15 cellular contexts compared by ENCODE assay signal in genomic region chr3:44348993-44349392, GRCh38. TPM values are rescaled to one million over a fixed set of nuclear protein-coding genes. Genes with fewer than 3 reads are reported as not detected.
DNase-seq lines count a peak whose midpoint lies in the region; ATAC-seq and TF ChIP-seq lines count a peak whose summit lies in the region.
"Had no signal": no experiment of that assay in that cellular context is flagged by ENCODE, and none has a peak within 500 bp of the region (broad histone marks: within the 10 kb centered on the region; RNA-seq: fewer than 3 reads in every experiment).

No MANE protein-coding gene starts in this region.

- peaks cover 0 to 11% (median 3%) of the 10 kb centered on the region in 4 donors for H3K4me1 Mint-ChIP-seq in CD4-positive, CD25-positive, alpha-beta regulatory T cell
- peaks cover 10% of the 10 kb centered on the region for H3K4me1 Mint-ChIP-seq in activated T-helper 17 cell treated with anti-CD3 and anti-CD28 coated beads, Interleukin-2, amount 50 U/mL, for 72 hours
- H3K4me1 Mint-ChIP-seq in type B pancreatic cell (ENCODE audit: unreplicated experiment), result no peaks in the 10 kb centered on the region
- H3K4me1 Mint-ChIP-seq in activated naive CD8-positive, alpha-beta T cell treated with anti-CD3 and anti-CD28 coated beads for 36 hours, result peaks cover 3% of the 10 kb centered on the region

- H3K27ac ChIP-seq in CD4-positive, CD25-positive, alpha-beta regulatory T cell (ENCODE audit: insufficient read depth, low read length, poor library complexity, severe bottlenecking), result no peak overlapping the region
- H3K27ac ChIP-seq in A673 (ENCODE audit: low read depth, low read length, poor library complexity, severe bottlenecking) (no peak overlapping the region), PC-9 (no peak overlapping the region)
- H3K27ac ChIP-seq: C4-2B, GM23248 had no signal

- H3K36me3 Mint-ChIP-seq in CD4-positive, CD25-positive, alpha-beta regulatory T cell, result peaks cover 7% of the 10 kb centered on the region
- H3K36me3 Mint-ChIP-seq in activated T-helper 17 cell treated with anti-CD3 and anti-CD28 coated beads, Interleukin-2, amount 50 U/mL, for 72 hours (ENCODE audit: low read depth), result no peaks in the 10 kb centered on the region
- peaks cover 16% of the 10 kb centered on the region for H3K36me3 Mint-ChIP-seq in type B pancreatic cell
- H3K36me3 Mint-ChIP-seq in activated naive CD8-positive, alpha-beta T cell treated with anti-CD3 and anti-CD28 coated beads for 36 hours, result peaks cover 12% of the 10 kb centered on the region

- CTCF ChIA-PET in A673 (lab: Charles Lee), result no interaction called here
- CTCF ChIA-PET in PC-9 (lab: Charles Lee), result no interaction called here

- BruUV-seq in A673 (replicated peaks; lab: Mats Ljungman, UMichigan) (no TSS peak), PC-9 (replicated peaks; lab: Mats Ljungman, UMichigan) (no TSS peak)

- H4K20me1 ChIP-seq in PC-9 (ENCODE audit: insufficient read depth), result no peaks in the 10 kb centered on the region

- POLR2A ChIA-PET in A673 (lab: Charles Lee; ENCODE audit: low non-redundant PET) (no interaction called here), PC-9 (lab: Charles Lee; ENCODE audit: unreplicated experiment) (no interaction called here)

- H3K9me2 ChIP-seq in PC-9 (ENCODE audit: insufficient read depth), result no peaks in the 10 kb centered on the region

- ATAC-seq in CD4-positive, CD25-positive, alpha-beta regulatory T cell (ENCODE audit: low read depth in 2 of 2), result no peak
- ATAC-seq in activated T-helper 17 cell treated with anti-CD3 and anti-CD28 coated beads, Interleukin-2, amount 50 U/mL, for 72 hours (replicated peaks), result no peak
- ATAC-seq: GM12878, HCT116, HepG2 had no signal

- intact Hi-C loops in A673 (cut with micrococcal nuclease; ENCODE audit: unreplicated experiment), result no loop called here
- intact Hi-C loops in PC-9 (cut with micrococcal nuclease; ENCODE audit: unreplicated experiment), result no loop called here

- no peaks in the 10 kb centered on the region for H3K27me3 ChIP-seq in CD4-positive, CD25-positive, alpha-beta regulatory T cell (ENCODE audit: control insufficient read depth, insufficient read depth, low read length)
- H3K27me3 ChIP-seq in A673 (replicated peaks; ENCODE audit: insufficient read depth, low read depth, low read length, poor library complexity) (no peaks in the 10 kb centered on the region), PC-9 (ENCODE audit: insufficient read depth, low read depth) (no peaks in the 10 kb centered on the region)
- H3K27me3 ChIP-seq: BE2C had no signal

- no peak overlapping the region for H3K4me2 ChIP-seq in PC-9

- no peak overlapping the region for H2AFZ ChIP-seq in PC-9
- H2AFZ ChIP-seq: GM23248 had no signal

- peak overlapping the region in 1 of 4 donors; percentile 34 for H3K4me3 Mint-ChIP-seq in CD4-positive, CD25-positive, alpha-beta regulatory T cell
- H3K4me3 Mint-ChIP-seq in activated T-helper 17 cell treated with anti-CD3 and anti-CD28 coated beads, Interleukin-2, amount 50 U/mL, for 72 hours, result no peak overlapping the region
- H3K4me3 Mint-ChIP-seq in type B pancreatic cell, result no peak overlapping the region
- no peak overlapping the region for H3K4me3 Mint-ChIP-seq in activated naive CD8-positive, alpha-beta T cell treated with anti-CD3 and anti-CD28 coated beads for 36 hours
- H3K4me3 Mint-ChIP-seq: CD8-positive, alpha-beta memory T cell had no signal

- no peaks in the 10 kb centered on the region for H3K79me2 ChIP-seq in PC-9 (ENCODE audit: low read depth)

- H3K4me3 ChIP-seq in CD4-positive, CD25-positive, alpha-beta regulatory T cell (ENCODE audit: low read depth, low read length), result no peak overlapping the region
- no peak overlapping the region for H3K4me3 ChIP-seq in fibroblast of the aortic adventitia (ENCODE audit: low read depth, low read length)
- no peak overlapping the region for H3K4me3 ChIP-seq in A673 (ENCODE audit: low read depth, low read length, poor library complexity, severe bottlenecking)
- no peak overlapping the region for H3K4me3 ChIP-seq in PC-9
- H3K4me3 ChIP-seq: GM12878, GM23248 had no signal

- no peaks in the 10 kb centered on the region for H3K4me1 ChIP-seq in CD4-positive, CD25-positive, alpha-beta regulatory T cell (ENCODE audit: control insufficient read depth, insufficient read depth, low read length, poor library complexity, severe bottlenecking)
- no peaks in the 10 kb centered on the region for H3K4me1 ChIP-seq in A673 (ENCODE audit: insufficient read depth, low read length, poor library complexity, severe bottlenecking)
- no peaks in the 10 kb centered on the region for H3K4me1 ChIP-seq in PC-9 (replicated peaks; ENCODE audit: insufficient read depth)
- H3K4me1 ChIP-seq: BE2C had no signal

- no peaks in the 10 kb centered on the region for H3K9me3 ChIP-seq in CD4-positive, CD25-positive, alpha-beta regulatory T cell (ENCODE audit: control insufficient read depth in 2 of 2, low read length in 2 of 2)
- H3K9me3 ChIP-seq in A673 (ENCODE audit: low read depth, low read length, poor library complexity, severe bottlenecking), result no peaks in the 10 kb centered on the region
- no peaks in the 10 kb centered on the region for H3K9me3 ChIP-seq in PC-9 (ENCODE audit: insufficient read depth, low read depth)
- H3K9me3 ChIP-seq: BE2C had no signal

- peak overlapping the region in 2 of 3 donors; percentile 6 to 18 for H3K27ac Mint-ChIP-seq in CD4-positive, CD25-positive, alpha-beta regulatory T cell
- H3K27ac Mint-ChIP-seq in activated T-helper 17 cell treated with anti-CD3 and anti-CD28 coated beads, Interleukin-2, amount 50 U/mL, for 72 hours, result peak overlapping the region; percentile 42
- H3K27ac Mint-ChIP-seq in type B pancreatic cell, result peak overlapping the region; percentile 19
- H3K27ac Mint-ChIP-seq in activated naive CD8-positive, alpha-beta T cell treated with anti-CD3 and anti-CD28 coated beads for 36 hours, result no peak overlapping the region

- TF ChIP-seq CTCF in fibroblast of the aortic adventitia (IDR thresholded peaks at IDR 0.05; ENCODE audit: insufficient read depth, low read length) (no peak), type B pancreatic cell (conservative IDR thresholded peaks at IDR 0.05) (no peak), A673 (conservative IDR thresholded peaks at IDR 0.05; ENCODE audit: low read depth, low read length) (no peak), PC-9 (conservative IDR thresholded peaks at IDR 0.05) (no peak)

- H3K27me3 Mint-ChIP-seq in CD4-positive, CD25-positive, alpha-beta regulatory T cell, result no peaks in the 10 kb centered on the region
- no peaks in the 10 kb centered on the region for H3K27me3 Mint-ChIP-seq in activated T-helper 17 cell treated with anti-CD3 and anti-CD28 coated beads, Interleukin-2, amount 50 U/mL, for 72 hours
- no peaks in the 10 kb centered on the region for H3K27me3 Mint-ChIP-seq in type B pancreatic cell
- no peaks in the 10 kb centered on the region for H3K27me3 Mint-ChIP-seq in activated naive CD8-positive, alpha-beta T cell treated with anti-CD3 and anti-CD28 coated beads for 36 hours
- H3K27me3 Mint-ChIP-seq: CD8-positive, alpha-beta memory T cell had no signal

- DNase-seq in CD4-positive, CD25-positive, alpha-beta regulatory T cell, result no peak
- DNase-seq in fibroblast of the aortic adventitia (ENCODE audit: low read depth) (peak; percentile 16), type B pancreatic cell (ENCODE audit: extremely low spot score, unreplicated experiment) (no peak), A673 (ENCODE audit: low spot score) (no peak), PC-9 (no peak)
- no peak for DNase-seq in activated naive CD8-positive, alpha-beta T cell treated with anti-CD3 and anti-CD28 coated beads for 36 hours
- DNase-seq: BE2C; CD8-positive, alpha-beta memory T cell; DMS53; GM23248 had no signal

- H3F3A ChIP-seq in PC-9 (ENCODE audit: insufficient read depth, low read depth), result no peaks in the 10 kb centered on the region

- no peaks in the 10 kb centered on the region for H3K36me3 ChIP-seq in CD4-positive, CD25-positive, alpha-beta regulatory T cell (ENCODE audit: control insufficient read depth, insufficient read depth, low read length)
- H3K36me3 ChIP-seq in A673 (ENCODE audit: insufficient read depth, low read length, poor library complexity, severe bottlenecking) (no peaks in the 10 kb centered on the region), PC-9 (ENCODE audit: low read depth) (no peaks in the 10 kb centered on the region)
- H3K36me3 ChIP-seq: BE2C had no signal

- no peaks in the 10 kb centered on the region for H3K9me3 Mint-ChIP-seq in CD4-positive, CD25-positive, alpha-beta regulatory T cell
- no peaks in the 10 kb centered on the region for H3K9me3 Mint-ChIP-seq in activated T-helper 17 cell treated with anti-CD3 and anti-CD28 coated beads, Interleukin-2, amount 50 U/mL, for 72 hours
- no peaks in the 10 kb centered on the region for H3K9me3 Mint-ChIP-seq in type B pancreatic cell
- no peaks in the 10 kb centered on the region for H3K9me3 Mint-ChIP-seq in activated naive CD8-positive, alpha-beta T cell treated with anti-CD3 and anti-CD28 coated beads for 36 hours
- H3K9me3 Mint-ChIP-seq: CD8-positive, alpha-beta memory T cell had no signal

RNA-seq across cellular contexts. Expression of gene TCAIM, which starts 10.4 kb away (rescaled TPM):
- total RNA-seq in CD4-positive, CD25-positive, alpha-beta regulatory T cell, result 8.5 TPM
- polyA plus RNA-seq in CD4-positive, CD25-positive, alpha-beta regulatory T cell, result 10 to 100 TPM; 13.1 to 19.0 (median 18.0) TPM
- total RNA-seq in activated T-helper 17 cell treated with anti-CD3 and anti-CD28 coated beads, Interleukin-2, amount 50 U/mL, for 72 hours, result 10 to 100 TPM; 20.5 to 21.5 TPM
- 13.2 and 33.3 TPM in 2 replicates for total RNA-seq in fibroblast of the aortic adventitia (ENCODE audit: low replicate concordance)
- 22.4 and 29.9 TPM in 2 replicates for total RNA-seq in type B pancreatic cell (ENCODE audit: low replicate concordance)
- 10 to 100 TPM; 10.8 to 12.6 TPM for total RNA-seq in activated naive CD8-positive, alpha-beta T cell treated with anti-CD3 and anti-CD28 coated beads for 36 hours
- total RNA-seq in A673 (2021), result 19.1 and 21.7 TPM in 2 replicates
- total RNA-seq in PC-9 (2021), result 22.8 and 28.3 TPM in 2 replicates
